1 cellular context compared by ENCODE assay signal in genomic region chr7:44489955-44490350, GRCh38.
TF ChIP-seq lines count a peak whose summit lies in the region.

No MANE protein-coding gene starts in this region.

TF ChIP-seq in GM12878, 131 proteins besides CTCF, POLR2A, EP300 and RAD21:
- TF ChIP-seq WRNIP1 (IDR thresholded peaks at IDR 0.05; ENCODE audit: borderline replicate concordance, low read depth, low read length) = no peak; the same call in 1 of the 2 replicates
- TF ChIP-seq ATF2 (IDR thresholded peaks at IDR 0.05; ENCODE audit: low read length) = no peak
- TF ChIP-seq ASH2L (IDR thresholded peaks at IDR 0.05; ENCODE audit: borderline replicate concordance, low read depth) = no peak
- TF ChIP-seq EED (IDR thresholded peaks at IDR 0.05; ENCODE audit: low read depth) = no peak
- no peak for TF ChIP-seq SREBF1 (IDR thresholded peaks at IDR 0.05; ENCODE audit: low read length)
- no peak for TF ChIP-seq RBBP5 (conservative IDR thresholded peaks at IDR 0.05)
- no peak for TF ChIP-seq MEF2B (IDR thresholded peaks at IDR 0.05; ENCODE audit: partially characterized antibody, poor library complexity, severe bottlenecking)
- TF ChIP-seq PML (IDR thresholded peaks at IDR 0.05; ENCODE audit: low read length) = no peak
- TF ChIP-seq SRF (IDR thresholded peaks at IDR 0.05; ENCODE audit: low read depth in 2 of 2, low read length in 2 of 2) = no peak
- no peak for TF ChIP-seq USF1 (IDR thresholded peaks at IDR 0.05; ENCODE audit: borderline replicate concordance, extremely low read length, insufficient read depth, low read depth, low read length)
TF ChIP-seq in GM12878: peak in this region for 0.
